In the genomic region with DNA sequence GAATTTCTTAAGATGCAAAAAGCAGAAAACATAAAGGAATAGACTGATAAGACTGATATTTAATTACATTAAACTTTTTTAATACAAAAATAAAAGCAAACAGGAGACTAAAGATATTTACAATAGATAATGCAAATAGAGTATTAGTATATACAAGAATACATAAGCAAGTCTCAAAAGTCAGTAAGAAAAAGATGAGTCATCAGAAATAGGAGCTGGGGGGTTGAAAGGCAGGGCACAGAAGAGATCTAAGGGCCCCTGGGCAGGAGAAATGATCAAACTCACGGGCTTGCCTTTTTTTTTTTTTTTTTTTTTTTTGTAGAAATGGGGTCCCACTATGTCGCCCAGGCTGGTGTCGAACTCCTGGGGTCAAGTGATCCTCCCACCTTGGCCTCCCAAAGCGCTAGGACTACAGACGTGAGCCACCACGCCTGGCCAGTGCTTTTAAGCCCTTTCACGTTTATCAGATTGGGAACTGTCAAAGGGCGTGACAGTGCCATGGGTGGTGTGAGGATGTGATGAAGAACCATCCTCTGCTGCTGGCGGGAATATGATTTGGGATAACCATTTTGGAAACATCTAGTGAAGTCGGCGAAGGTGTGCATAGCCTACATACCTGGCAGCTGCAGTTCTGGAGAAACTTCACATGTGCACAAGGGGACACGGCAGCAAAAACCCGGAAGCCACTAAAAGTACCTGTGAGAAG, we compare ENCODE assay signal across 17 cellular contexts.
"Had no signal": no experiment of that assay in that cellular context is flagged by ENCODE, and none has a peak within 500 bp of the region (broad histone marks: within the 10 kb centered on the region; RNA-seq: fewer than 3 reads in every experiment).

No MANE protein-coding gene starts in this region.

- DNase-seq: cortex of kidney; effector memory CD4-positive, alpha-beta T cell; immature natural killer cell; naive thymus-derived CD4-positive, alpha-beta T cell; stimulated activated CD4-positive, alpha-beta T cell treated with anti-CD3 and anti-CD28 coated beads, Interleukin-4, amount 100 ng/mL, for 24 hours; testis; upper lobe of right lung had no signal

- H3K4me3 ChIP-seq: dorsolateral prefrontal cortex, heart left ventricle, testis, tibial nerve, upper lobe of right lung, vagina had no signal

- H3K36me3 ChIP-seq: heart left ventricle, neutrophil, tibial nerve, upper lobe of right lung, vagina had no signal

- H3K4me1 ChIP-seq: heart left ventricle, testis, tibial nerve, upper lobe of right lung, vagina had no signal

- FAIRE-seq: endometrium, frontal cortex, keratinocyte had no signal

- H3K27me3 ChIP-seq: dorsolateral prefrontal cortex, neutrophil, testis, tibial nerve, upper lobe of right lung, vagina had no signal

- H3K27ac ChIP-seq: dorsolateral prefrontal cortex, heart left ventricle, neutrophil, testis, tibial nerve, upper lobe of right lung, vagina had no signal

- H3K9me3 ChIP-seq: heart left ventricle, neutrophil, testis, tibial nerve, upper lobe of right lung, vagina had no signal

- ATAC-seq: esophagus mucosa; heart left ventricle; naive thymus-derived CD4-positive, alpha-beta T cell; stimulated activated memory B cell treated with anti-CD40 and anti-IgM and Interleukin-4, amounts not matched to agents 10 μg/mL and 1 μg/mL and 100 μg/mL, for 72 hours; upper lobe of right lung had no signal
